Comparison of ENCODE assay signal across 9 cellular contexts in the genomic region with DNA sequence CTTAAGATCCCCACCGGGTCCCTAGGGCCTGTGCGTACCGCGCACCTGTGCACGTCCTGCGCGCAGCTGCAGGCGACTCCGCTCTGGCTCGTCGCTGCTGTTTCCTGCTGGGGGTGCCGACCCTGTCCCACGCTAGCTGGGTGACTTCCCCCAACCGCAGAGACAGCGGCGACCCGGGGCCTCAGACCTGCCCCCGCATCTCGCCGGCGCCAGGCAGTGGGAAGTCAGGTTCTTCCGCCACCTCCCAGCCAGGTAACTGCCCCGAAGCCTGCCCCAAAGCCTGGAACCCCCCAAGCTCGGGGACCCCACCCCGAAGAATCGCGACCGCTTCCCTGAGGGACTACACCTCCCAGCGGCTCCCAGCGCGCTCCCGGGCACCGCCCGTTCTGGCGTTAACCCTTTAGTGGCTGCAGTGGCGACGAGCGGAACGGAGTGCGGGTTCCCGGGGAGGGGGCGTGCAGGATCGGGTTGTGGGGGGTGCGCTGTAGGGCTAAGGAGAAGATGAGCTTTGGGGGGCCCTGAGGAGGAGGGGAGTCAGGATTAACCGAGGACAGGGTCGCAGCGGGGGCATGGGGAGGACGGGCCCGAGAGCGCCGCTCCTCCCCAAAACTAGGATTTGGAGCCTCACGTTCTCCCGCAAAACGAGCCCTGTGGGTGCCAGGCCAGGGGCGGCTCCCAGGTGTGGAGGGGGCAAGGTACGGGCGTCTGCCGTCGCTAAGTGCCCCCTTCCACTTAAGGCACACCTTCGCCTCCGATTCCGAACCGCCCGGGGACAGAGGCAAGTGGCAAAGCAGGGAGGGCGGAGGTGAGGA. TPM values are rescaled to one million over a fixed set of nuclear protein-coding genes. Genes with fewer than 3 reads are reported as not detected.
DNase-seq lines count a peak whose midpoint lies in the region; ATAC-seq, FAIRE-seq and TF ChIP-seq lines count a peak whose summit lies in the region.
"Had no signal": no experiment of that assay in that cellular context is flagged by ENCODE, and none has a peak within 500 bp of the region (broad histone marks: within the 10 kb centered on the region; RNA-seq: fewer than 3 reads in every experiment).

No MANE protein-coding gene starts in this region.

- intact Hi-C loops in left colon (cut with DNase I, micrococcal nuclease), result no loop called here

- H3K27ac ChIP-seq in VCaP, result peak overlapping the region; percentile 84

- FAIRE-seq in GM12891 (lab: Jason Lieb, UNC), result peak; percentile 97
- FAIRE-seq in RCC 7860 (lab: Jason Lieb, UNC), result no peak
- FAIRE-seq: colon had no signal

- TF ChIP-seq CTCF in VCaP (conservative IDR thresholded peaks at IDR 0.05), result no peak

- ATAC-seq in HG03354 (IDR thresholded peaks at IDR 0.05; ENCODE audit: poor library complexity, severe bottlenecking, unreplicated experiment) (peak; percentile 74), left colon (peak; percentile 78), GM21381 (IDR thresholded peaks at IDR 0.05; ENCODE audit: unreplicated experiment) (no peak)

- peak; percentile 66 for DNase-seq in GM12891 (ENCODE audit: insufficient read length, low spot score)
- peak; percentile 71 for DNase-seq in central memory CD4-positive, alpha-beta T cell
- peak; percentile 73 to 83 for DNase-seq in left colon
- DNase-seq in stimulated activated CD4-positive, alpha-beta T cell treated with anti-CD3 and anti-CD28 coated beads, Interleukin-2, amount 100 ng/mL, for 4 hours (ENCODE audit: low read depth), result peak; percentile 34
- no peak for DNase-seq in RCC 7860 (ENCODE audit: low spot score)

- TF ChIP-seq POLR2A in GM12891 (IDR thresholded peaks at IDR 0.05; ENCODE audit: low read depth, low read length), result no peak

TF ChIP-seq in GM12891, 5 proteins besides CTCF, POLR2A, EP300 and RAD21:
- TF ChIP-seq POLR2AphosphoS5 (IDR thresholded peaks at IDR 0.05; ENCODE audit: low read depth, low read length) (0 out of 2 replicates have a peak, but pooled peaks have one; percentile 37), POU2F2 (IDR thresholded peaks at IDR 0.05; ENCODE audit: low read depth, low read length) (no peak), PAX5 (IDR thresholded peaks at IDR 0.05; ENCODE audit: insufficient read depth, low read length, severe bottlenecking) (no peak)
TF ChIP-seq in GM12891: peak in this region for 1.

RNA-seq across cellular contexts. Expression of a gene that starts 0.6 kb away (rescaled TPM):
- 27.8 TPM for polyA plus RNA-seq in GM12891 (2012; ENCODE audit: low read depth, missing spikeins)
- 10 to 100 TPM; 40.7 to 51.5 TPM for total RNA-seq in left colon

RNA-seq across cellular contexts. Expression of a gene that starts 11.6 kb away (rescaled TPM):
- 99.8 TPM for polyA plus RNA-seq in GM12891 (2012; ENCODE audit: low read depth, missing spikeins)
- 10 to 100 TPM; 72.3 to 73.4 TPM for total RNA-seq in left colon

RNA-seq across cellular contexts. Expression of a gene that starts 21.0 kb away (rescaled TPM):
- 85.5 TPM for polyA plus RNA-seq in GM12891 (2012; ENCODE audit: low read depth, missing spikeins)
- 100 to 1,000 TPM; 192 to 211 TPM for total RNA-seq in left colon
